Comparison of ENCODE assay signal across 8 cellular contexts in the genomic region with DNA sequence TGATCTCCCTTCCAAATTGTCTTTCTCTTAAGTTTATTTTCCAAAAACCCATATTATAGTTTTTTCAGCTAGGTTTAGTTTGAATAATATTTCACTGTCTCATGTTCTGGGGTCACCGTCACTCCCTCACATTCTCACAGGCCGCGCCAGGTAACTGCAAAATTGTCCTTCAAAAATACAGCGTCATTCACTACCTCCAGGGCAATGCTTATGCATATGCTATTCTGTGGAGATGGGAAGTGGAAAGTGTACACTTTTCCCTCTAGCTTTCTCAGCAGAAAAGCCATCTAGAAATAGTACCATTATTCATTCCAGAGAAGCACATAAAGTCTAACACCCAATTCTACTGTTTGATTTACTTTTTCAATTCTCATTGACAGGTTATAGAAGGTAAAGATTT. TPM values are rescaled to one million over a fixed set of nuclear protein-coding genes. Genes with fewer than 3 reads are reported as not detected.
DNase-seq lines count a peak whose midpoint lies in the region; ATAC-seq and TF ChIP-seq lines count a peak whose summit lies in the region.

No MANE protein-coding gene starts in this region.

- H3K27ac ChIP-seq in Peyer's patch: peak overlapping the region in 2 of 4 donors; percentile 82 to 83
- peak overlapping the region; percentile 94 for H3K27ac ChIP-seq in rectal smooth muscle tissue (ENCODE audit: low read depth, low read length)

- TF ChIP-seq CTCF in Peyer's patch (IDR thresholded peaks at IDR 0.05): no peak
- no peak for TF ChIP-seq CTCF in fibroblast of mammary gland (conservative IDR thresholded peaks at IDR 0.05; ENCODE audit: control insufficient read depth, insufficient read depth, low read depth, low read length)

- H3K9ac ChIP-seq in rectal smooth muscle tissue (ENCODE audit: low read length): no peak overlapping the region

- TF ChIP-seq POLR2A in Peyer's patch (IDR thresholded peaks at IDR 0.05): no peak

- H3K4me1 ChIP-seq in Peyer's patch: peaks cover 0 to 9% (median 0%) of the 10 kb centered on the region in 4 donors
- H3K4me1 ChIP-seq in rectal smooth muscle tissue (ENCODE audit: control insufficient read depth, insufficient read depth, low read length): peaks cover 4% of the 10 kb centered on the region

- ATAC-seq in GM18870 (IDR thresholded peaks at IDR 0.05; ENCODE audit: unreplicated experiment) (peak; percentile 32), HG03175 (IDR thresholded peaks at IDR 0.05; ENCODE audit: unreplicated experiment) (no peak), HG02798 (IDR thresholded peaks at IDR 0.05; ENCODE audit: poor library complexity, unreplicated experiment) (no peak)

- no peaks in the 10 kb centered on the region for H3K9me3 ChIP-seq in Peyer's patch

- no peaks in the 10 kb centered on the region for H3K36me3 ChIP-seq in Peyer's patch
- H3K36me3 ChIP-seq in rectal smooth muscle tissue (ENCODE audit: control insufficient read depth, insufficient read depth, low read length): no peaks in the 10 kb centered on the region

- no peaks in the 10 kb centered on the region for H3K27me3 ChIP-seq in Peyer's patch
- H3K27me3 ChIP-seq in rectal smooth muscle tissue (ENCODE audit: control insufficient read depth, insufficient read depth, low read length): no peaks in the 10 kb centered on the region

- DNase-seq in Peyer's patch (no peak), fibroblast of mammary gland (ENCODE audit: low read depth) (peak; percentile 1), NCI-H1436 (lab: John Stamatoyannopoulos, UW) (no peak), midbrain (lab: John Stamatoyannopoulos, UW) (no peak)

- peak overlapping the region in 3 of 4 donors; percentile 49 to 74 (median 61) for H3K4me3 ChIP-seq in Peyer's patch
- H3K4me3 ChIP-seq in fibroblast of mammary gland (ENCODE audit: control insufficient read depth, low read depth, low read length): peak overlapping the region; percentile 78
- peak overlapping the region; percentile 85 for H3K4me3 ChIP-seq in rectal smooth muscle tissue (ENCODE audit: low read length)

RNA-seq across cellular contexts. Expression of a gene that starts 0.9 kb away (rescaled TPM):
- 10 to 100 TPM; 15.7 to 24.9 (median 19.6) TPM for total RNA-seq in Peyer's patch
